In genomic region chr22:31488988-31489617, GRCh38 we compare ENCODE assay signal across 8 cellular contexts. TPM values are rescaled to one million over a fixed set of nuclear protein-coding genes. Genes with fewer than 3 reads are reported as not detected.
DNase-seq lines count a peak whose midpoint lies in the region; ATAC-seq, FAIRE-seq and TF ChIP-seq lines count a peak whose summit lies in the region.

No MANE protein-coding gene starts in this region.

- H3K27me3 ChIP-seq in bronchial epithelial cell (ENCODE audit: control insufficient read depth, insufficient read depth, low read length), result no peaks in the 10 kb centered on the region

- no peaks in the 10 kb centered on the region for H3K36me3 ChIP-seq in bronchial epithelial cell (ENCODE audit: control insufficient read depth, insufficient read depth, low read length)

- H3K4me3 ChIP-seq in bronchial epithelial cell (ENCODE audit: low read depth, low read length), result peak overlapping the region; percentile 60

- ATAC-seq in HG03045 (IDR thresholded peaks at IDR 0.05; ENCODE audit: unreplicated experiment), result peak; percentile 15

- DNase-seq in activated T-cell treated with anti-CD3 and anti-CD28 coated beads for 1 hour (ENCODE audit: low read depth) (peak; percentile 14), activated T-cell treated with anti-CD3 and anti-CD28 coated beads for 4 hours (no peak), T-helper 1 cell (peak; percentile 8 to 21 (median 16)), bronchial epithelial cell (ENCODE audit: low read depth) (no peak), iris pigment epithelial cell (ENCODE audit: low read depth) (peak; percentile 38), midbrain (lab: John Stamatoyannopoulos, UW) (no peak)
- peak; percentile 60 for DNase-seq in stimulated activated CD4-positive, alpha-beta T cell treated with anti-CD3 and anti-CD28 coated beads, Interleukin-15, amount 100 ng/mL, for 24 hours

- TF ChIP-seq CTCF in bronchial epithelial cell (IDR thresholded peaks at IDR 0.05; ENCODE audit: insufficient read depth, low read length, severe bottlenecking), result no peak

- FAIRE-seq in bronchial epithelial cell (lab: Jason Lieb, UNC), result no peak

RNA-seq across cellular contexts. Expression of gene EIF4ENIF1, which starts 0.5 kb away (rescaled TPM):
- total RNA-seq in bronchial epithelial cell, result 5.3 and 12.9 TPM in 2 replicates

RNA-seq across cellular contexts. Expression of gene SFI1, which starts 7.2 kb away (rescaled TPM):
- total RNA-seq in bronchial epithelial cell, result 9.0 and 14.5 TPM in 2 replicates

Comparison
In these comparisons a context has a peak if more than half of its experiments do, and no peak if none do; other contexts are left out.
1. DNase-seq: peak in activated T-cell treated with anti-CD3 and anti-CD28 coated beads for 1 hour (single experiment), T-helper 1 cell (5 of 5), iris pigment epithelial cell (single experiment) and stimulated activated CD4-positive, alpha-beta T cell treated with anti-CD3 and anti-CD28 coated beads, Interleukin-15, amount 100 ng/mL, for 24 hours (single experiment); none in activated T-cell treated with anti-CD3 and anti-CD28 coated beads for 4 hours (single experiment), bronchial epithelial cell (single experiment) and midbrain (single experiment).